8 cellular contexts compared by ENCODE assay signal in the genomic region with DNA sequence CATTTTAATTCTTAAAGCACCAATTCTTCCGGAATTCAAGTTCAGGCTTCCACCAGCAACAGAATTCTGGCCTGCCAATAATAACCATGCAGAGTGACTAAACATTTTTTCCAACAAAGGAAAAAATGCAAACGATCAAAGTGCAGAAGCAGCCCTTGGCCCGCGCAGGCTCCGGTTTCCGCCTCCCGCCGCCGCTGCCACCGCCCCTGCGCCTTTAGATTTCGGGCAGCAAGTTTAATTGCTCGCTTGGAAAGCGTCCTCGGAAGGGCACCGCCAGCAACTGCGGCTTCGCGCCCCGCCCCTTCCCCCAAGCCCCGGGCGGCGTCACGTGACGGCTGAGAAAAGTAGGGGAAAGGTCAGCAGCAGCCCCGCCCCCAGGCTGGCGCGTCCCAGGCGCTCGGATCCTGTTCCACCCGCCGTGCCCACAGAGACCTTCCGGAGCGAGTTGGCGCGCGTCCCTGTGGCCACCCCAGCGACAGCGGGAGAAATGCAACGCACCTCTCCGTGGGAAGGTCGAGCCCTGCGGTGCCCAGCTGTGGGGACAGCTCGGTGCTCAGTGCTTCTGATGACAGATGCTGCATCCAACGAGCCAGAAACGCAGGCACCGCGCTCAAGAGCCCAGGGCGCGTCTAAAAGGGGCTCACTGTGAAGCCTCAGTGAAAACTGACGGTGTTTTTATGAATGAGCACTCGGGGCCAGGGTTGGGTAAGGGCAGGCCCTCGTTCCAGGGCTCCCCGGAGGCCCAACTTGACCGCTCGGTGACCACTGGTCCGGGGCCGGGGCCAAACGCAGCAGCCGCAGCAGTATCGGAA. TPM values are rescaled to one million over a fixed set of nuclear protein-coding genes. Genes with fewer than 3 reads are reported as not detected.
A peak's percentile ranks its signal among the peaks of the same experiment; 100 is the strongest.
DNase-seq lines count a peak whose midpoint lies in the region; ATAC-seq and TF ChIP-seq lines count a peak whose summit lies in the region.

No MANE protein-coding gene starts in this region.

- no peak for TF ChIP-seq CTCF in RWPE2 (IDR thresholded peaks at IDR 0.05; ENCODE audit: poor library complexity, severe bottlenecking)
- no peak for TF ChIP-seq CTCF in fibroblast of the aortic adventitia (IDR thresholded peaks at IDR 0.05; ENCODE audit: insufficient read depth, low read length)

- peak; percentile 98 for DNase-seq in COLO829 (ENCODE audit: low spot score)
- DNase-seq in LHCN-M2 (ENCODE audit: low read depth) = peak; percentile 87
- peak; percentile 89 for DNase-seq in RWPE2 (ENCODE audit: low spot score)
- DNase-seq in activated effector memory CD4-positive, alpha-beta T cell treated with Interleukin-2 at 50 U/mL for 16 hours = peak; percentile 97
- DNase-seq in fibroblast of the aortic adventitia (ENCODE audit: low read depth) = peak; percentile 92
- DNase-seq in natural killer cell treated with Interleukin-12 subunit alpha and Interleukin-12 subunit beta and Interleukin-15 and Interleukin-18, amount 100 ng/mL, for 72 hours (ENCODE audit: low spot score) = peak; percentile 95
- peak; percentile 89 to 93 (median 92) for DNase-seq in stimulated activated naive CD4-positive, alpha-beta T cell (lab: John Stamatoyannopoulos, UW)

- H3K4me3 Mint-ChIP-seq in natural killer cell treated with Interleukin-12 subunit alpha and Interleukin-12 subunit beta and Interleukin-15 and Interleukin-18, amount 100 ng/mL, for 72 hours = peak overlapping the region; percentile 83

- ATAC-seq in GM21423 (IDR thresholded peaks at IDR 0.05; ENCODE audit: unreplicated experiment) = peak; percentile 35
- peak; percentile 61 for ATAC-seq in RWPE2 (ENCODE audit: low read depth)
- ATAC-seq in natural killer cell treated with Interleukin-12 subunit alpha and Interleukin-12 subunit beta and Interleukin-15 and Interleukin-18, amount 100 ng/mL, for 72 hours = peak; percentile 79 to 84

- H3K27me3 Mint-ChIP-seq in natural killer cell treated with Interleukin-12 subunit alpha and Interleukin-12 subunit beta and Interleukin-15 and Interleukin-18, amount 100 ng/mL, for 72 hours = no peaks in the 10 kb centered on the region

- H3K36me3 ChIP-seq in RWPE2 (ENCODE audit: low read depth) = 0 out of 2 replicates have a peak, but pooled peaks cover 2% of the 10 kb centered on the region

- H3K27ac ChIP-seq in RWPE2 (ENCODE audit: poor library complexity, severe bottlenecking) = peak overlapping the region; percentile 82

- H3K4me3 ChIP-seq in RWPE2 (ENCODE audit: severe bottlenecking) = peak overlapping the region; percentile 54
- peak overlapping the region; percentile 83 for H3K4me3 ChIP-seq in fibroblast of the aortic adventitia (ENCODE audit: low read depth, low read length)

- H3K4me1 Mint-ChIP-seq in natural killer cell treated with Interleukin-12 subunit alpha and Interleukin-12 subunit beta and Interleukin-15 and Interleukin-18, amount 100 ng/mL, for 72 hours (ENCODE audit: low read depth in 2 of 2) = peaks cover 50 to 57% of the 10 kb centered on the region in 2 donors

- H3K9me3 Mint-ChIP-seq in natural killer cell treated with Interleukin-12 subunit alpha and Interleukin-12 subunit beta and Interleukin-15 and Interleukin-18, amount 100 ng/mL, for 72 hours = no peaks in the 10 kb centered on the region

- no peaks in the 10 kb centered on the region for H3K27me3 ChIP-seq in RWPE2 (ENCODE audit: insufficient read depth, poor library complexity, severe bottlenecking)

- H3K4me1 ChIP-seq in RWPE2 (ENCODE audit: insufficient read depth, poor library complexity, severe bottlenecking) = peaks cover 15% of the 10 kb centered on the region

- no peaks in the 10 kb centered on the region for H3K9me3 ChIP-seq in RWPE2 (ENCODE audit: severe bottlenecking)

- no peaks in the 10 kb centered on the region for H3K36me3 Mint-ChIP-seq in natural killer cell treated with Interleukin-12 subunit alpha and Interleukin-12 subunit beta and Interleukin-15 and Interleukin-18, amount 100 ng/mL, for 72 hours

- peak overlapping the region; percentile 83 to 84 for H3K27ac Mint-ChIP-seq in natural killer cell treated with Interleukin-12 subunit alpha and Interleukin-12 subunit beta and Interleukin-15 and Interleukin-18, amount 100 ng/mL, for 72 hours

RNA-seq across cellular contexts. Expression of a gene that starts 2.5 kb away (rescaled TPM):
- 6.3 TPM in 2 replicates for total RNA-seq in LHCN-M2 (2014; rRNA removed)
- polyA plus RNA-seq in LHCN-M2 (2012) = 11.2 TPM
- 16.6 and 45.6 TPM in 2 replicates for total RNA-seq in fibroblast of the aortic adventitia (ENCODE audit: low replicate concordance)
- 10 to 100 TPM; 26.7 to 32.3 TPM for total RNA-seq in natural killer cell treated with Interleukin-12 subunit alpha and Interleukin-12 subunit beta and Interleukin-15 and Interleukin-18, amount 100 ng/mL, for 72 hours

Comparison
In these comparisons a context has a peak if more than half of its experiments do, and no peak if none do; other contexts are left out.
1. Peak in every context shown above with its lines: DNase-seq, ATAC-seq, H3K4me3 ChIP-seq and H3K27ac ChIP-seq.